8 cellular contexts compared by ENCODE assay signal in genomic region chr2:203238329-203238710, GRCh38. TPM values are rescaled to one million over a fixed set of nuclear protein-coding genes. Genes with fewer than 3 reads are reported as not detected.
DNase-seq lines count a peak whose midpoint lies in the region; ATAC-seq and TF ChIP-seq lines count a peak whose summit lies in the region.

No MANE protein-coding gene starts in this region.

- peak; percentile 0 for ATAC-seq in HG02623 (IDR thresholded peaks at IDR 0.05; ENCODE audit: unreplicated experiment)
- ATAC-seq in lung (ENCODE audit: insufficient read depth, low FRiP score): no peak
- no peak for ATAC-seq in esophagus mucosa

- peaks cover 14 to 19% of the 10 kb centered on the region in 2 donors for H3K36me3 Mint-ChIP-seq in CD14-positive monocyte

- H3K9me3 ChIP-seq in lung (ENCODE audit: control insufficient read depth in 2 of 2, insufficient read depth in 1 of 2, low read length in 1 of 2) (no peaks in the 10 kb centered on the region), vagina (no peaks in the 10 kb centered on the region)

- H3K9me3 Mint-ChIP-seq in CD14-positive monocyte: no peaks in the 10 kb centered on the region

- H3K27ac ChIP-seq in lung (ENCODE audit: low read depth in 1 of 2, low read length in 1 of 2) (peak overlapping the region; percentile 76 to 99), vagina (peak overlapping the region; percentile 93)

- TF ChIP-seq POLR2A in vagina (IDR thresholded peaks at IDR 0.05): no peak

- in situ Hi-C loops in astrocyte of the spinal cord (cut with HindIII; ENCODE audit: low sequenced_read_pairs): no loop called here
- in situ Hi-C loops in KBM-7 (cut with MboI; ENCODE audit: low pct_unique_long_range_greater_than_20kb, low sequenced_read_pairs): no loop called here

- H3K4me1 ChIP-seq in lung (ENCODE audit: control insufficient read depth in 2 of 2, insufficient read depth in 2 of 2, low read length in 2 of 2) (peaks cover 4 to 7% of the 10 kb centered on the region in 2 donors), vagina (peaks cover 30% of the 10 kb centered on the region)

- TF ChIP-seq CTCF in CD14-positive monocyte (IDR thresholded peaks at IDR 0.05) (no peak), astrocyte of the spinal cord (IDR thresholded peaks at IDR 0.05; ENCODE audit: low read depth, low read length) (no peak), lung (IDR thresholded peaks at IDR 0.05; ENCODE audit: control extremely low read depth, extremely low read depth) (no peak), vagina (IDR thresholded peaks at IDR 0.05) (no peak)

- intact Hi-C loops in CD14-positive monocyte (cut with micrococcal nuclease) (loop anchor here (2.0 to 10.0 kb wide), 4 partner anchors 224 to 664 kb away; partner anchors contain the start of genes WDR12 (in 2 of the 2), CARF (in 1 of the 2) and NBEAL1 (in 1 of the 2)), vagina (cut with DNase I) (no loop called here)

- H3K4me3 ChIP-seq in astrocyte of the spinal cord (ENCODE audit: low read depth, low read length): peak overlapping the region; percentile 82
- H3K4me3 ChIP-seq in lung: peak overlapping the region; percentile 22
- peak overlapping the region; percentile 74 to 87 for H3K4me3 ChIP-seq in vagina

- H3K36me3 ChIP-seq in lung (ENCODE audit: control insufficient read depth in 2 of 2, insufficient read depth in 2 of 2, low read length in 2 of 2) (peaks cover 0 to 2% of the 10 kb centered on the region in 2 donors), vagina (no peaks in the 10 kb centered on the region)

- H3K4me1 Mint-ChIP-seq in CD14-positive monocyte: peaks cover 20% of the 10 kb centered on the region

- WGBS in lung, 2 donors: 15% methylated on average over 19 of the region's 19 CpGs

- H3K27me3 ChIP-seq in lung (ENCODE audit: control insufficient read depth, insufficient read depth) (no peaks in the 10 kb centered on the region), vagina (no peaks in the 10 kb centered on the region)

- H3K27ac Mint-ChIP-seq in CD14-positive monocyte: peak overlapping the region; percentile 88 to 98 (median 96)

- peak overlapping the region; percentile 95 to 98 for H3K4me3 Mint-ChIP-seq in CD14-positive monocyte

- peaks cover 0 to 3% (median 0%) of the 10 kb centered on the region in 3 donors for H3K27me3 Mint-ChIP-seq in CD14-positive monocyte (ENCODE audit: low read depth in 3 of 3)

- DNase-seq in CD14-positive monocyte (ENCODE audit: low spot score) (no peak), astrocyte of the spinal cord (ENCODE audit: low read depth, low spot score) (no peak), lung (ENCODE audit: low spot score) (no peak), vagina (ENCODE audit: extremely low spot score in 2 of 2) (no peak), KBM-7 (no peak), NAMALWA (ENCODE audit: low spot score) (no peak)

RNA-seq across cellular contexts. Expression of gene CYP20A1, which starts 0.5 kb away (rescaled TPM):
- polyA plus RNA-seq in CD14-positive monocyte (10 to 100 TPM; 15.4 to 17.6 TPM), lung (10 to 100 TPM; 10.9 to 13.6 TPM)
- total RNA-seq in lung (10 to 100 TPM; 28.5 to 31.5 TPM), vagina (19.4 TPM), esophagus mucosa (11.8 TPM)

Comparison
In these comparisons a context has a peak if more than half of its experiments do, and no peak if none do; other contexts are left out.
1. H3K4me3 ChIP-seq: peak in every context shown above with its lines; median percentile 82 in astrocyte of the spinal cord; 80 in vagina; 22 in lung.